32 cellular contexts compared by ENCODE assay signal in genomic region chr7:2806571-2806970, GRCh38.
"Had no signal": no experiment of that assay in that cellular context is flagged by ENCODE, and none has a peak within 500 bp of the region (broad histone marks: within the 10 kb centered on the region; RNA-seq: fewer than 3 reads in every experiment).

No MANE protein-coding gene starts in this region.

- ATAC-seq: activated CD8-positive, alpha-beta T cell treated with anti-CD3 and anti-CD28 coated beads, Interleukin-2, amount 10 ng/mL, durations not matched to agents 7 days and 5 days; body of pancreas had no signal

- H3K9me3 Mint-ChIP-seq: activated CD4-positive, alpha-beta T cell treated with anti-CD3 and anti-CD28 coated beads, Interleukin-2, amount 10 ng/mL, durations not matched to agents 7 days and 5 days; activated naive CD4-positive, alpha-beta T cell treated with anti-CD3 and anti-CD28 coated beads, Interleukin-2, amount 50 U/mL, for 24 hours; activated naive CD8-positive, alpha-beta T cell treated with anti-CD3 and anti-CD28 coated beads, Interleukin-2, amount 10 ng/mL, durations not matched to agents 7 days and 5 days; activated T-cell treated with anti-CD3 and anti-CD28 coated beads, Interleukin-2, amount 50 U/mL, for 24 hours; activated T-helper 2 cell treated with anti-CD3 and anti-CD28 coated beads, Interferon-gamma antibody, Interleukin-2, Interleukin-4, amounts not matched to agents 10 μg/mL and 5 μg/mL and 100 μg/mL, durations not matched to agents 14 hours and 24 hours and 36 hours had no signal

- H3K9ac ChIP-seq: KMS-11 had no signal

- H3K4me2 ChIP-seq: KMS-11 had no signal

- H3K36me3 Mint-ChIP-seq: activated naive CD8-positive, alpha-beta T cell treated with anti-CD3 and anti-CD28 coated beads, Interleukin-2, amount 10 ng/mL, durations not matched to agents 7 days and 5 days had no signal

- H3K27me3 Mint-ChIP-seq: activated CD4-positive, alpha-beta T cell treated with anti-CD3 and anti-CD28 coated beads, Interleukin-2, amount 10 ng/mL, durations not matched to agents 7 days and 5 days; activated naive CD4-positive, alpha-beta T cell treated with anti-CD3 and anti-CD28 coated beads, Interleukin-2, amount 50 U/mL, for 24 hours; activated naive CD8-positive, alpha-beta T cell treated with anti-CD3 and anti-CD28 coated beads, Interleukin-2, amount 10 ng/mL, durations not matched to agents 7 days and 5 days; activated T-cell treated with anti-CD3 and anti-CD28 coated beads, Interleukin-2, amount 50 U/mL, for 24 hours had no signal

- DNase-seq: activated CD4-positive, alpha-beta T cell treated with anti-CD3 and anti-CD28 coated beads, Interleukin-2, amount 10 ng/mL, durations not matched to agents 7 days and 5 days; activated CD4-positive, alpha-beta T cell treated with anti-CD3 and anti-CD28 coated beads, Interleukin-2, amount 50 U/mL, for 48 hours; activated CD8-positive, alpha-beta T cell treated with anti-CD3 and anti-CD28 coated beads, Interleukin-2, amount 10 ng/mL, durations not matched to agents 7 days and 5 days; activated gamma-delta T cell; activated naive CD4-positive, alpha-beta T cell treated with Interleukin-2 at 50 U/mL for 16 hours; activated naive CD8-positive, alpha-beta T cell treated with anti-CD3 and anti-CD28 coated beads, Interleukin-2, amount 10 ng/mL, durations not matched to agents 7 days and 5 days; activated T-cell treated with anti-CD3 and anti-CD28 coated beads, Interleukin-2, amount 50 U/mL, for 24 hours; body of pancreas; caudate nucleus; NCI-H1092 treated with DMSO at 0.1 percent for 48 hours; NCI-H1417; NCI-H146; NCI-H187; NCI-H2029 treated with DMSO at 0.1 percent for 48 hours; NCI-H2107; NCI-H2171; NCI-H2227 treated with DMSO at 0.1 percent for 48 hours; NCI-H446 treated with DMSO at 0.1 percent for 48 hours; NCI-H524; Peyer's patch; RPMI8226; SIG-M5; SW 1271; T-helper 1 cell; T-helper 2 cell; T-helper 9 cell had no signal

- FAIRE-seq: astrocyte had no signal

- H3K27me3 ChIP-seq: adrenal gland, body of pancreas, breast epithelium, Peyer's patch had no signal

- H3K27ac Mint-ChIP-seq: activated CD4-positive, alpha-beta T cell treated with anti-CD3 and anti-CD28 coated beads, Interleukin-2, amount 10 ng/mL, durations not matched to agents 7 days and 5 days; activated CD8-positive, alpha-beta T cell treated with anti-CD3 and anti-CD28 coated beads, Interleukin-2, amount 10 ng/mL, durations not matched to agents 7 days and 5 days; activated naive CD4-positive, alpha-beta T cell treated with anti-CD3 and anti-CD28 coated beads, Interleukin-2, amount 50 U/mL, for 24 hours; activated naive CD8-positive, alpha-beta T cell treated with anti-CD3 and anti-CD28 coated beads, Interleukin-2, amount 10 ng/mL, durations not matched to agents 7 days and 5 days; activated T-cell treated with anti-CD3 and anti-CD28 coated beads, Interleukin-2, amount 50 U/mL, for 24 hours; activated T-helper 2 cell treated with anti-CD3 and anti-CD28 coated beads, Interferon-gamma antibody, Interleukin-2, Interleukin-4, amounts not matched to agents 10 μg/mL and 5 μg/mL and 100 μg/mL, durations not matched to agents 14 hours and 24 hours and 36 hours had no signal

- H3K36me3 ChIP-seq: adrenal gland, breast epithelium, Peyer's patch had no signal

- H3K9me3 ChIP-seq: adrenal gland, body of pancreas, breast epithelium, Peyer's patch had no signal

- H3K4me3 ChIP-seq: adrenal gland, body of pancreas, breast epithelium, Peyer's patch had no signal

- H3K27ac ChIP-seq: body of pancreas, breast epithelium, KMS-11, Peyer's patch had no signal

- H3K4me3 Mint-ChIP-seq: activated CD4-positive, alpha-beta T cell treated with anti-CD3 and anti-CD28 coated beads, Interleukin-2, amount 10 ng/mL, durations not matched to agents 7 days and 5 days; activated CD8-positive, alpha-beta T cell treated with anti-CD3 and anti-CD28 coated beads, Interleukin-2, amount 10 ng/mL, durations not matched to agents 7 days and 5 days; activated naive CD4-positive, alpha-beta T cell treated with anti-CD3 and anti-CD28 coated beads, Interleukin-2, amount 50 U/mL, for 24 hours; activated naive CD8-positive, alpha-beta T cell treated with anti-CD3 and anti-CD28 coated beads, Interleukin-2, amount 10 ng/mL, durations not matched to agents 7 days and 5 days; activated T-cell treated with anti-CD3 and anti-CD28 coated beads, Interleukin-2, amount 50 U/mL, for 24 hours had no signal
